ENCODE assay signal across 1 cellular context in the genomic region with DNA sequence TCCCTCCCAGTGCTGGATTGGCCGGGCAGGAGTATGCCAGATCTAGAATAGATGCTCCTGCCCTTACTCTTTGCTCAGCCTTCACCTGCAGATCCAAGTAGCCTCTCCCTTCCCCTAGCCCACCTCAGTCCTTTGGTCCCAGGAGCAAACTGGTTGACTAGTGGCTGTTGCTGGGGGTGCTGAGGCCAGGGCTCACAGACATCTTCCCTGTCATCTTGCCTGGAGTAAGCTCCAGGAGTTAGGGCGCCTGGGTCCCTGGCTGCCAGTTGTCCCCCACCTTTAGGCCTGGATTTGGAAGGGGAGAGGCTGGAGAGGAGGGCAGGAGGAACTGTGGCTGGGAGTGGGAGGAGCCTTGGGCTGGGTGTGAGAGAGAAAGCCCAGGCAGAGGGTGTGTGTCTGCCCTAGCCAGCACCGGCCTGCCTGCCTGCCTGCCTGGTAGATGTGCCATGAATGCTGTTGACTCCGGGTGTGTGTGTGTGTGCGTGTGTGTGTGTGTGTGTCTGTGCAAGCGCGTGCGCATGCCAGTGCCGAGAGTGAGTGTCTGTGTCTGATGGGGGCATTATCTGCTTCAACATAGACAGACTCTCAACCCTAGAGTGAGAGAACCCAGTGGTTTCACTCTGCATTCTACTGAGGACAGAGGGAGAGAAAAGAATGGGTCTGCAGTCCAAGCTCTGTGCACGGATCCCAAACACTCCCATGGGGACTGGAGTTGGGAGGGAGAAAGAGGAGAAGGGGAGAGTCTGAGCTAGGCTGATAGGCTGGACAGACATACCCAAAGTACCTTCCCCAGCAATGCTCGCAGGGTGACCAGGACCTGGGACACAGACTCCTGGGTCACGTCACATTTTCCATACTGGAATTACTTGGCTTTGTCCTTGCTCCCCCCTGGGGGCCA.
TF ChIP-seq lines count a peak whose summit lies in the region.

No MANE protein-coding gene starts in this region.

TF ChIP-seq in HCT116, 20 proteins besides CTCF, POLR2A, EP300 and RAD21:
- TF ChIP-seq EZH2 (IDR thresholded peaks at IDR 0.05) (no peak), CEBPB (IDR thresholded peaks at IDR 0.05; ENCODE audit: low read depth) (no peak), EGR1 (IDR thresholded peaks at IDR 0.05; ENCODE audit: low read depth) (no peak), ZNF274 (IDR thresholded peaks at IDR 0.05; ENCODE audit: low read depth, low read length) (no peak), CBX3 (IDR thresholded peaks at IDR 0.05; ENCODE audit: low read depth) (no peak), TCF7L2 (IDR thresholded peaks at IDR 0.05; ENCODE audit: borderline replicate concordance, extremely low read depth, insufficient read depth, insufficient read length) (no peak), SIN3A (IDR thresholded peaks at IDR 0.05; ENCODE audit: low read depth) (no peak)
